ENCODE assay signal across 9 cellular contexts in the genomic region with DNA sequence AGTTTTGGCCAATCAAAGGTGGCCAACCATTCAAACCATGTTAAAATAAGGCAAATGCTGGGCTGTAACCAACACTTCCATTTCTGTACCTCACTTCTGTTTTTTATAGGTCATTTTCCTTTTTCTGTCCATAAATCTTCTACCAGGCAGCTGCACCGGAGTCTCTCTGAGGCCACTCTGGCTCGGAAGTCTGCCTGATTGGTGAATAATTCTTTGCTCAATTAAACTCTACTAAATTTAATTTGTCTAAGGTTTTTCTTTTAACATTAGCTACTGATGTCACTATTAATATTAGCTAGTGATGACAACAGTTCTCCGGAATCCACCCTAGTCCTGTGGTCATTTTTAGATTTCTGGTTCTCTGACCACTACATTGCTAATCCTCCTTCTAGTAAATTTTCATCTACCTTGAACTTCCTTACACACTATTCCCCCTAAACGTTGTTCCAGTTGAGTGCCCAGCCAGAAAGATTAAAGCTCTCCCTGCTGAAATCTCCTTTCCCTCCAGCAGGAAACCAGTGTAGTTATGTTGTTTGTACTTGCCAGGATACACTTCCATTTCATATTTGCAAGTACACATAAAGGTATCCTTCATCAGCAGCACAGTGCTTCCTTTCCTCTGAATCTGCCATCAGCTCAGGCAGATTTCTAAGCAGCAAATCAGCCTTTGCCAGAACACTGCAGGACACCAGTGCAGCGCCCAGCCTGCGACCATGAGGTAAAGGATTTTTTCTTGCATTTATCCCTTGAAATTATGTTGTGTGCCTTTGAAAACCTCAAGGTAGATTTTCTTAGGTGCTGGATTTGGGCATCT. TPM values are rescaled to one million over a fixed set of nuclear protein-coding genes. Genes with fewer than 3 reads are reported as not detected.
A peak's percentile ranks its signal among the peaks of the same experiment; 100 is the strongest.
DNase-seq lines count a peak whose midpoint lies in the region; ATAC-seq and TF ChIP-seq lines count a peak whose summit lies in the region.
"Had no signal": no experiment of that assay in that cellular context is flagged by ENCODE, and none has a peak within 500 bp of the region (broad histone marks: within the 10 kb centered on the region; RNA-seq: fewer than 3 reads in every experiment).

No MANE protein-coding gene starts in this region.

- H4K20me1 ChIP-seq in PC-3 (ENCODE audit: low read length) = no peaks in the 10 kb centered on the region

- WGBS in ovary, 3 donors = 20 to 22% (median 21%) methylated on average over 6 of the region's 6 CpGs

- H3K36me3 ChIP-seq in PC-3 (ENCODE audit: low read depth, low read length) (peaks cover 5% of the 10 kb centered on the region; the same call in 1 of the 2 replicates), ovary (no peaks in the 10 kb centered on the region)

- H3K4me1 ChIP-seq in PC-3 (ENCODE audit: insufficient read depth, low read length) (peaks cover 61% of the 10 kb centered on the region), ovary (ENCODE audit: insufficient read depth) (peaks cover 7% of the 10 kb centered on the region)

- DNase-seq in Caki2 (ENCODE audit: low read depth) (peak; percentile 88), PC-3 (peak; percentile 63), fibroblast of mammary gland (ENCODE audit: low read depth) (peak; percentile 70), ovary (no peak), T-helper 1 cell (no peak)
- no peak for DNase-seq in activated T-cell treated with anti-CD3 and anti-CD28 coated beads, Interleukin-2, amount 50 U/mL, for 72 hours
- DNase-seq: erythroblast had no signal

- no peaks in the 10 kb centered on the region for H3K9me3 Mint-ChIP-seq in activated T-cell treated with anti-CD3 and anti-CD28 coated beads, Interleukin-2, amount 50 U/mL, for 72 hours

- TF ChIP-seq CTCF in PC-3 (conservative IDR thresholded peaks at IDR 0.05; ENCODE audit: low read depth, low read length) (no peak), fibroblast of mammary gland (conservative IDR thresholded peaks at IDR 0.05; ENCODE audit: control insufficient read depth, insufficient read depth, low read depth, low read length) (no peak), ovary (IDR thresholded peaks at IDR 0.05) (peak in 1 of 3 donors; percentile 20)

- TF ChIP-seq POLR2A in ovary (IDR thresholded peaks at IDR 0.05) = no peak

- H3K79me2 ChIP-seq in PC-3 (ENCODE audit: low read length) = peaks cover 18% of the 10 kb centered on the region

- intact Hi-C loops in PC-3 (cut with micrococcal nuclease) = no loop called here
- intact Hi-C loops in ovary (cut with DNase I) = no loop called here

- CTCF ChIA-PET in PC-3 (lab: Charles Lee) = interaction anchor here (0.6 to 0.8 kb wide), 2 partner anchors 67 to 106 kb away, joined by 3 read pairs; no protein-coding TSS in a partner anchor

- BruUV-seq in PC-3 (replicated peaks; lab: Mats Ljungman, UMichigan) = TSS peak; percentile 40

- H3K9ac ChIP-seq in PC-3 (ENCODE audit: low read length) = peak overlapping the region; percentile 63

- no peaks in the 10 kb centered on the region for H3K36me3 Mint-ChIP-seq in activated T-cell treated with anti-CD3 and anti-CD28 coated beads, Interleukin-2, amount 50 U/mL, for 72 hours (ENCODE audit: insufficient read depth in 2 of 2)

- no peak overlapping the region for H3K4me3 Mint-ChIP-seq in activated T-cell treated with anti-CD3 and anti-CD28 coated beads, Interleukin-2, amount 50 U/mL, for 72 hours

- POLR2A ChIA-PET in PC-3 (lab: Charles Lee; ENCODE audit: unreplicated experiment) = interaction anchor here (0.5 to 0.9 kb wide), 4 partner anchors 19 to 294 kb away, joined by 3 to 14 read pairs (median 5); a partner anchor contains a TSS

- H3F3A ChIP-seq in PC-3 (ENCODE audit: low read length, unreplicated experiment) = peaks cover 12% of the 10 kb centered on the region

- peak overlapping the region; percentile 64; the same call in 1 of the 2 replicates for H2AFZ ChIP-seq in PC-3 (ENCODE audit: low read length)

- H3K27ac ChIP-seq in PC-3 (ENCODE audit: low read length) = peak overlapping the region; percentile 96
- H3K27ac ChIP-seq in ovary = peak overlapping the region; percentile 39 to 76

- no peaks in the 10 kb centered on the region for H3K4me1 Mint-ChIP-seq in activated T-cell treated with anti-CD3 and anti-CD28 coated beads, Interleukin-2, amount 50 U/mL, for 72 hours (ENCODE audit: low read depth)

- H3K4me3 ChIP-seq in PC-3 (ENCODE audit: low read length) (peak overlapping the region; percentile 50), fibroblast of mammary gland (ENCODE audit: control insufficient read depth, low read depth, low read length) (peak overlapping the region; percentile 23), ovary (peak overlapping the region; percentile 18)

- H3K9me3 ChIP-seq in PC-3 (ENCODE audit: low read length) (no peaks in the 10 kb centered on the region), ovary (no peaks in the 10 kb centered on the region)

- H3K27me3 Mint-ChIP-seq in activated T-cell treated with anti-CD3 and anti-CD28 coated beads, Interleukin-2, amount 50 U/mL, for 72 hours (ENCODE audit: low read depth) = no peaks in the 10 kb centered on the region

- peak overlapping the region; percentile 74 for H3K4me2 ChIP-seq in PC-3 (ENCODE audit: low read length)

- in situ Hi-C loops in Caki2 (cut with HindIII; ENCODE audit: low pct_unique_long_range_greater_than_20kb, low sequenced_read_pairs) = no loop called here

- ATAC-seq in PC-3 = peak; percentile 45
- no peak for ATAC-seq in HG03196 (IDR thresholded peaks at IDR 0.05; ENCODE audit: unreplicated experiment)
- no peak for ATAC-seq in activated T-cell treated with anti-CD3 and anti-CD28 coated beads, Interleukin-2, amount 50 U/mL, for 72 hours (replicated peaks in 1 of 2)
- no peak for ATAC-seq in HG03280 (IDR thresholded peaks at IDR 0.05; ENCODE audit: unreplicated experiment)

- no peak overlapping the region for H3K27ac Mint-ChIP-seq in activated T-cell treated with anti-CD3 and anti-CD28 coated beads, Interleukin-2, amount 50 U/mL, for 72 hours

- TF ChIP-seq EP300 in ovary (IDR thresholded peaks at IDR 0.05) = no peak

- H3K9me2 ChIP-seq in PC-3 (replicated peaks; ENCODE audit: low read length) = no peaks in the 10 kb centered on the region

- no peaks in the 10 kb centered on the region for H3K27me3 ChIP-seq in PC-3 (ENCODE audit: low read length)
- H3K27me3 ChIP-seq in ovary = no peaks in the 10 kb centered on the region

RNA-seq across cellular contexts. Expression of a gene that starts 18.5 kb away (rescaled TPM):
- 5.9 and 7.9 TPM in 2 replicates for total RNA-seq in Caki2 (2014; rRNA removed; shearing (Covaris generic); ENCODE audit: low replicate concordance)
- total RNA-seq in PC-3 (2014; rRNA removed) (6.9 and 8.6 TPM in 2 replicates), ovary (10 to 100 TPM in 1 of 7 donors, 1 to 10 TPM in 6; 2.1 to 10.0 (median 4.8) TPM)
- polyA plus RNA-seq in ovary = 10 to 100 TPM in 1 of 2 donors, 1 to 10 TPM in 1; 6.4 to 21.3 TPM
- total RNA-seq in activated T-cell treated with anti-CD3 and anti-CD28 coated beads, Interleukin-2, amount 50 U/mL, for 72 hours = 10 to 100 TPM; 10.8 to 36.0 TPM

RNA-seq across cellular contexts. Expression of a gene that starts 31.8 kb away (rescaled TPM):
- total RNA-seq in Caki2 (2014; rRNA removed; shearing (Covaris generic); ENCODE audit: low replicate concordance) = 49.8 and 61.0 TPM in 2 replicates
- total RNA-seq in PC-3 (2014; rRNA removed) (54.4 and 55.7 TPM in 2 replicates), ovary (10 to 100 TPM; 26.6 to 94.6 (median 36.1) TPM)
- 100 to 1,000 TPM in 1 of 2 donors, 10 to 100 TPM in 1; 27.5 to 191 TPM for polyA plus RNA-seq in ovary
- total RNA-seq in activated T-cell treated with anti-CD3 and anti-CD28 coated beads, Interleukin-2, amount 50 U/mL, for 72 hours = 10 to 100 TPM; 19.5 to 21.3 TPM

RNA-seq across cellular contexts. Expression of a gene that starts 44.4 kb away (rescaled TPM):
- 11.3 and 12.4 TPM in 2 replicates for total RNA-seq in Caki2 (2014; rRNA removed; shearing (Covaris generic); ENCODE audit: low replicate concordance)
- total RNA-seq in PC-3 (2014; rRNA removed) (5.0 and 7.1 TPM in 2 replicates), ovary (10 to 100 TPM in 3 of 7 donors, 1 to 10 TPM in 4; 5.7 to 16.9 (median 9.9) TPM)
- polyA plus RNA-seq in ovary = 10 to 100 TPM; 22.7 to 31.5 TPM
- 10 to 100 TPM in 1 of 2 donors, 1 to 10 TPM in 1; 6.7 to 19.5 TPM for total RNA-seq in activated T-cell treated with anti-CD3 and anti-CD28 coated beads, Interleukin-2, amount 50 U/mL, for 72 hours

Comparison
In these comparisons a context has a peak if more than half of its experiments do, and no peak if none do; other contexts are left out.
1. DNase-seq: peak in Caki2 (single experiment), PC-3 (single experiment) and fibroblast of mammary gland (single experiment); none in ovary (0 of 5), activated T-cell treated with anti-CD3 and anti-CD28 coated beads, Interleukin-2, amount 50 U/mL, for 72 hours (0 of 2) and T-helper 1 cell (0 of 5).
2. Peak in every context shown above with its lines, with median percentiles within 50 percentile points of each other: H3K4me3 ChIP-seq.